ENCODE assay signal across 26 cellular contexts in the genomic region with DNA sequence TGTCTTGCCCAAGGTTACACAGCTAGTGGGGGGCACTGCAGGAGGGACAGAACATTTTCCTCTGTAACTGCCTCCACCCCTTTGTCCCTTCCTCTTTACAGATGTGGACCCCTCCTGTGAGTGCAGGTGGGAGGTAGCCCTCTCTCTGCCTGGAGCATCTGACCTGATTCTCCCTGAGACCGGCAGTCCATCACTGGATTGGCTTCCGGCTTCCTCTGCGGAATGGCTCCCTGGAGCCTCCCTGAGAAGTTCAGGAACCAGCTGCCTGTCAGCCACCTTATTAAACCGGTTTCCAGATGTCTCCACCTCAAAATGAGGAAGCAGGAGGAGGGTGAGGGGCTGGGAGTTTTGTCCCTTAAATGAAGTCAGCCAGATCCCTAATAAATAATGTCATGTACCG.
"Had no signal": no experiment of that assay in that cellular context is flagged by ENCODE, and none has a peak within 500 bp of the region (broad histone marks: within the 10 kb centered on the region; RNA-seq: fewer than 3 reads in every experiment).

No MANE protein-coding gene starts in this region.

- H3K27ac Mint-ChIP-seq: natural killer cell; progenitor cell of endocrine pancreas; stimulated activated naive CD8-positive, alpha-beta T cell treated with anti-CD3 and anti-CD28 coated beads, Interleukin-15, amount 100 ng/mL, for 72 hours had no signal

- H3K79me2 ChIP-seq: parathyroid adenoma had no signal

- H3K4me1 ChIP-seq: lower lobe of right lung, parathyroid adenoma, right lobe of liver, suprapubic skin, transverse colon, upper lobe of right lung, uterus had no signal

- DNase-seq: cortex of kidney; effector CD4-positive, alpha-beta T cell; hypothalamus; immature natural killer cell; islet precursor cell; kidney glomerular epithelial cell; left colon; left ventricle myocardium superior; lower lobe of right lung; natural killer cell; right lobe of liver; stimulated activated CD4-positive, alpha-beta T cell treated with anti-CD3 and anti-CD28 coated beads, Interleukin-12 subunit alpha, Interleukin-12 subunit beta, amount 100 ng/mL, for 4 hours; stimulated activated CD4-positive, alpha-beta T cell treated with anti-CD3 and anti-CD28 coated beads, Interleukin-1b, Interleukin-23, amount 100 ng/mL, for 48 hours; stimulated activated CD4-positive, alpha-beta T cell treated with anti-CD3 and anti-CD28 coated beads, Interleukin-4, amount 100 ng/mL, for 1 hour; stimulated activated CD8-positive, alpha-beta memory T cell treated with anti-CD3 and anti-CD28 coated beads, Interleukin-4, amount 100 ng/mL, for 48 hours; stimulated activated naive CD4-positive, alpha-beta T cell; stimulated activated naive CD8-positive, alpha-beta T cell treated with anti-CD3 and anti-CD28 coated beads, Interleukin-15, amount 100 ng/mL, for 72 hours; transverse colon; upper lobe of right lung; uterus had no signal

- H3K4me2 ChIP-seq: smooth muscle cell had no signal

- H3K4me3 Mint-ChIP-seq: immature natural killer cell; natural killer cell; neural crest cell; stimulated activated naive CD8-positive, alpha-beta T cell treated with anti-CD3 and anti-CD28 coated beads, Interleukin-15, amount 100 ng/mL, for 72 hours had no signal

- ATAC-seq: left colon; left ventricle myocardium superior; lower lobe of right lung; natural killer cell; right lobe of liver; stimulated activated naive CD8-positive, alpha-beta T cell treated with anti-CD3 and anti-CD28 coated beads, Interleukin-15, amount 100 ng/mL, for 72 hours; upper lobe of right lung had no signal

- H3K36me3 ChIP-seq: lower lobe of right lung, neutrophil, right lobe of liver, suprapubic skin, transverse colon, upper lobe of right lung, uterus had no signal

- H3K4me1 Mint-ChIP-seq: immature natural killer cell; natural killer cell; stimulated activated naive CD8-positive, alpha-beta T cell treated with anti-CD3 and anti-CD28 coated beads, Interleukin-15, amount 100 ng/mL, for 72 hours had no signal

- H3K27me3 ChIP-seq: neutrophil, right lobe of liver, suprapubic skin, transverse colon, upper lobe of right lung, uterus had no signal

- H3K9me3 Mint-ChIP-seq: natural killer cell had no signal

- H3K36me3 Mint-ChIP-seq: natural killer cell had no signal

- H3K4me3 ChIP-seq: lower lobe of right lung, right lobe of liver, smooth muscle cell, suprapubic skin, transverse colon, upper lobe of right lung, uterus had no signal

- H3K27ac ChIP-seq: lower lobe of right lung, neutrophil, parathyroid adenoma, right lobe of liver, suprapubic skin, transverse colon, upper lobe of right lung, uterus had no signal

- H2AFZ ChIP-seq: parathyroid adenoma had no signal
